9 cellular contexts compared by ENCODE assay signal in genomic region chr9:125932012-125932411, GRCh38.
DNase-seq lines count a peak whose midpoint lies in the region; ATAC-seq and TF ChIP-seq lines count a peak whose summit lies in the region.
"Had no signal": no experiment of that assay in that cellular context is flagged by ENCODE, and none has a peak within 500 bp of the region (broad histone marks: within the 10 kb centered on the region; RNA-seq: fewer than 3 reads in every experiment).

No MANE protein-coding gene starts in this region.

- H3K4me1 ChIP-seq in colonic mucosa = no peaks in the 10 kb centered on the region

- H3K4me3 ChIP-seq in colonic mucosa = no peak overlapping the region

- no peaks in the 10 kb centered on the region for H3K27me3 ChIP-seq in colonic mucosa

- H3K9ac ChIP-seq in colonic mucosa (ENCODE audit: low read depth in 2 of 2, low read length in 2 of 2) = no peak overlapping the region

- DNase-seq in Ammon's horn (ENCODE audit: low spot score) (peak; percentile 73), NCI-H1694 (lab: John Stamatoyannopoulos, UW) (peak; percentile 35), colonic mucosa (peak; percentile 37), midbrain (lab: John Stamatoyannopoulos, UW) (peak; percentile 35), SHP77 treated with DMSO at 0.1 percent for 48 hours (lab: John Stamatoyannopoulos, UW) (no peak)
- no peak for DNase-seq in stimulated activated CD4-positive, alpha-beta T cell treated with anti-CD3 and anti-CD28 coated beads, Interleukin-1b, Interleukin-23, amount 100 ng/mL, for 48 hours
- DNase-seq: NCI-H187 treated with DMSO at 0.1 percent for 48 hours had no signal

- H3K36me3 ChIP-seq in colonic mucosa = no peaks in the 10 kb centered on the region

- H3K27ac ChIP-seq in colonic mucosa = no peak overlapping the region

- ATAC-seq in HG03457 (IDR thresholded peaks at IDR 0.05; ENCODE audit: unreplicated experiment) (no peak), HG02588 (IDR thresholded peaks at IDR 0.05; ENCODE audit: unreplicated experiment) (no peak)

- H3K9me3 ChIP-seq in colonic mucosa = no peaks in the 10 kb centered on the region

- no peak for TF ChIP-seq CTCF in colonic mucosa (IDR thresholded peaks at IDR 0.05)

- intact Hi-C loops in colonic mucosa (cut with DNase I) = no loop called here

Comparison
In these comparisons a context has a peak if more than half of its experiments do, and no peak if none do; other contexts are left out.
1. DNase-seq: peak in Ammon's horn (single experiment), NCI-H1694 (single experiment), colonic mucosa (single experiment) and midbrain (single experiment); none in stimulated activated CD4-positive, alpha-beta T cell treated with anti-CD3 and anti-CD28 coated beads, Interleukin-1b, Interleukin-23, amount 100 ng/mL, for 48 hours (single experiment) and SHP77 treated with DMSO at 0.1 percent for 48 hours (single experiment).